Comparison of ENCODE assay signal across 12 cellular contexts in the genomic region with DNA sequence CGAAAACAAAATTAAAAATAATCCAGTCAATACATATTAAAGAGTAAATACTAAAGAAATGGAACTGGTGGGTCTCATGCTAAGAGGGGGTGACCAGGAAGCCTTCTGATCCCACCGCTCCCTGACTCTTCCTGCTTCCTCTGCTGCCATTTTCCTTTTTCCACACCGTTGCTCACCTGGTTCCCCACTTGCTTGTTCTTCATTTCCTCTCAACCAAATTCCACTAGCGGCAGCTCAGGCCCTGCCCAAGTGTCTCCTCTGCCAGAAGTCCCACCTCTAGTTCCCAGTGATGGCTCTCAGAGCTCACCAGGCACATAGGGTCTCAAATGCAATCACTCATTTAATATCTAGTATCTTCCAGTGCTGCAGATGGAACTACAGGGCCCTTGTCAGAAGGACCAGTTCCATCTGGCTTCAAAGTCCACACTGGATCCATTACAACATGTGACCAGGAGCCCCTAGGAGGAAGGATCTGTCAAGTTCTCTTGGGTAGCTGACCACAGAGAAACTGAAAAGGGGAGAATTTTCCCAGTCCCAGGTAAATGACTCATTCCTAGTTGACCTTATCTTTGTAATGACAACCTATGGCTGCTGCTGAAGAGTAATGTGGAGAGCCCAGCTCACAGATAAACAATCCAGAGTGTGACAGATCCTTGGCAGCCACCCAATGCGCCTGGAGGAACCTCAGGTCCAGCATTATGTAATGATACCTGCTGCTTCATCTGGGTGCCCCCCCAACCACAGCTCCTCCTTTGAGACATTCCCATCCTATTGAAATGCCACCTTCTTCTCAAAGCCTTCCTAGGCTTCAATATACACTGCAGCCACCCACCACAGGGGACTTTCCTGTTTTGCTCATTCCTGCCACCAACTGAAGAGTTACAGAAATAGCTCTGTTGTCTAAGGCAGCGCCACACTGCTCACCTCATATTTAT. TPM values are rescaled to one million over a fixed set of nuclear protein-coding genes. Genes with fewer than 3 reads are reported as not detected.
DNase-seq lines count a peak whose midpoint lies in the region; ATAC-seq and TF ChIP-seq lines count a peak whose summit lies in the region.
"Had no signal": no experiment of that assay in that cellular context is flagged by ENCODE, and none has a peak within 500 bp of the region (broad histone marks: within the 10 kb centered on the region; RNA-seq: fewer than 3 reads in every experiment).

No MANE protein-coding gene starts in this region.

- H3K36me3 ChIP-seq in BE2C (peaks cover 40% of the 10 kb centered on the region), RWPE2 (ENCODE audit: low read depth) (peaks cover 73% of the 10 kb centered on the region), MM.1S (replicated peaks; ENCODE audit: insufficient read depth, low read length) (0 out of 2 replicates have a peak, but pooled peaks cover 8% of the 10 kb centered on the region)

- no peak overlapping the region for H3K9ac ChIP-seq in MM.1S (ENCODE audit: low read length)

- H3K27me3 ChIP-seq in BE2C (no peaks in the 10 kb centered on the region), RWPE2 (ENCODE audit: insufficient read depth, poor library complexity, severe bottlenecking) (no peaks in the 10 kb centered on the region), MM.1S (replicated peaks; ENCODE audit: insufficient read depth, low read length) (no peaks in the 10 kb centered on the region)
- H3K27me3 ChIP-seq: upper lobe of left lung had no signal

- no peak overlapping the region for H3K27ac ChIP-seq in RWPE2 (ENCODE audit: poor library complexity, severe bottlenecking)
- H3K27ac ChIP-seq in MM.1S (ENCODE audit: low read length), result no peak overlapping the region
- H3K27ac ChIP-seq: prostate gland, upper lobe of left lung had no signal

- H3F3A ChIP-seq in MM.1S (ENCODE audit: insufficient read depth, low read length), result peaks cover 5% of the 10 kb centered on the region

- H3K9me3 ChIP-seq in BE2C (no peaks in the 10 kb centered on the region), RWPE2 (ENCODE audit: severe bottlenecking) (no peaks in the 10 kb centered on the region), MM.1S (replicated peaks; ENCODE audit: insufficient read depth, low read length) (no peaks in the 10 kb centered on the region)
- H3K9me3 ChIP-seq: prostate gland, upper lobe of left lung had no signal

- ATAC-seq in RWPE2 (ENCODE audit: low read depth) (peak; percentile 14), HG02610 (IDR thresholded peaks at IDR 0.05; ENCODE audit: unreplicated experiment) (no peak)

- TF ChIP-seq CTCF in BE2C (IDR thresholded peaks at IDR 0.05; ENCODE audit: low read depth, low read length) (no peak), RWPE2 (IDR thresholded peaks at IDR 0.05; ENCODE audit: poor library complexity, severe bottlenecking) (no peak), MM.1S (IDR thresholded peaks at IDR 0.05; ENCODE audit: low read length) (no peak)

- H3K4me3 ChIP-seq in BE2C (ENCODE audit: low read depth, low read length) (no peak overlapping the region), RWPE2 (ENCODE audit: severe bottlenecking) (no peak overlapping the region), MM.1S (ENCODE audit: low read length) (no peak overlapping the region)
- H3K4me3 ChIP-seq: prostate gland, upper lobe of left lung had no signal

- H4K20me1 ChIP-seq in MM.1S (ENCODE audit: insufficient read depth, low read length), result no peaks in the 10 kb centered on the region

- H3K4me1 ChIP-seq in BE2C, result peaks cover 11% of the 10 kb centered on the region
- peaks cover 3% of the 10 kb centered on the region for H3K4me1 ChIP-seq in RWPE2 (ENCODE audit: insufficient read depth, poor library complexity, severe bottlenecking)
- peaks cover 4% of the 10 kb centered on the region; the same call in 1 of the 2 replicates for H3K4me1 ChIP-seq in MM.1S (ENCODE audit: low read length)
- H3K4me1 ChIP-seq: prostate gland had no signal

- no peaks in the 10 kb centered on the region for H3K9me2 ChIP-seq in MM.1S (replicated peaks; ENCODE audit: insufficient read depth, low read length)

- peaks cover 9% of the 10 kb centered on the region for H3K79me2 ChIP-seq in MM.1S (ENCODE audit: low read length)

- DNase-seq in BE2C, result peak; percentile 82
- peak; percentile 47 for DNase-seq in ELR (ENCODE audit: low read depth)
- no peak for DNase-seq in RWPE2 (ENCODE audit: low spot score)
- DNase-seq in glomerular visceral epithelial cell (ENCODE audit: extremely low spot score), result peak; percentile 38
- DNase-seq in effector CD4-positive, alpha-beta T cell, result no peak
- no peak for DNase-seq in MM.1S
- DNase-seq in central memory CD4-positive, alpha-beta T cell, result no peak
- DNase-seq: islet precursor cell, Kasumi-1, upper lobe of left lung had no signal

- H2AFZ ChIP-seq in MM.1S (ENCODE audit: low read length), result no peak overlapping the region

- no peak overlapping the region for H3K4me2 ChIP-seq in MM.1S (ENCODE audit: low read depth, low read length)

RNA-seq across cellular contexts. Expression of a gene that starts 38.2 kb away (rescaled TPM):
- 29.6 TPM for polyA plus RNA-seq in BE2C (2012; ENCODE audit: insufficient read depth, insufficient read length, low read depth)

RNA-seq across cellular contexts. Expression of a gene that starts 59.9 kb away (rescaled TPM):
- 0.54 TPM for polyA plus RNA-seq in BE2C (2012; ENCODE audit: insufficient read depth, insufficient read length, low read depth)

Comparison
In these comparisons a context has a peak if more than half of its experiments do, and no peak if none do; other contexts are left out.
1. DNase-seq: peak in BE2C (single experiment), ELR (single experiment) and glomerular visceral epithelial cell (single experiment); none in RWPE2 (single experiment), effector CD4-positive, alpha-beta T cell (single experiment), MM.1S (single experiment) and central memory CD4-positive, alpha-beta T cell (single experiment).